In genomic region chr2:215404357-215404719, GRCh38 we compare ENCODE assay signal across 1 cellular context.
A peak's percentile ranks its signal among the peaks of the same experiment; 100 is the strongest.
TF ChIP-seq lines count a peak whose summit lies in the region.

No MANE protein-coding gene starts in this region.

TF ChIP-seq in HepG2, 621 proteins besides CTCF, POLR2A, EP300 and RAD21 (continued from another document):
- TF ChIP-seq, protein P1, sequence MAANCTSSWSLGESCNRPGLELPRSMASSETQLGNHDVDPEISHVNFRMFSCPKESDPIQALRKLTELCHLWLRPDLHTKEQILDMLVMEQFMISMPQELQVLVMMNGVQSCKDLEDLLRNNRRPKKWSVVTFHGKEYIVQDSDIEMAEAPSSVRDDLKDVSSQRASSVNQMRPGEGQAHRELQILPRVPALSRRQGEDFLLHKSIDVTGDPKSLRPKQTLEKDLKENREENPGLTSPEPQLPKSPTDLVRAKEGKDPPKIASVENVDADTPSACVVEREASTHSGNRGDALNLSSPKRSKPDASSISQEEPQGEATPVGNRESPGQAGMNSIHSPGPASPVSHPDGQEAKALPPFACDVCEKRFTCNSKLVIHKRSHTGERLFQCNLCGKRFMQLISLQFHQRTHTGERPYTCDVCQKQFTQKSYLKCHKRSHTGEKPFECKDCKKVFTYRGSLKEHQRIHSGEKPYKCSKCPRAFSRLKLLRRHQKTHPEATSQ (CRISPR knock-in tag; IDR thresholded peaks at IDR 0.05; ENCODE audit: borderline replicate concordance), result no peak
- no peak for TF ChIP-seq KLF13 (CRISPR knock-in tag; IDR thresholded peaks at IDR 0.05)
- TF ChIP-seq SALL1 (CRISPR knock-in tag; IDR thresholded peaks at IDR 0.05), result 0 out of 2 replicates have a peak, but pooled peaks have one; percentile 17
- no peak for TF ChIP-seq NR2C2 (CRISPR knock-in tag; IDR thresholded peaks at IDR 0.05; ENCODE audit: borderline replicate concordance)
- TF ChIP-seq ZNF253 (CRISPR knock-in tag; IDR thresholded peaks at IDR 0.05; ENCODE audit: borderline replicate concordance), result no peak
- TF ChIP-seq ZNF281 (CRISPR knock-in tag; IDR thresholded peaks at IDR 0.05; ENCODE audit: borderline replicate concordance), result no peak
- TF ChIP-seq ZNF180 (CRISPR knock-in tag; IDR thresholded peaks at IDR 0.05; ENCODE audit: borderline replicate concordance, low read depth), result no peak
- no peak for TF ChIP-seq RFXANK (CRISPR knock-in tag; IDR thresholded peaks at IDR 0.05)
- no peak for TF ChIP-seq KDM3A (CRISPR knock-in tag; IDR thresholded peaks at IDR 0.05; ENCODE audit: low read depth)
- no peak for TF ChIP-seq ZNF563 (CRISPR knock-in tag; IDR thresholded peaks at IDR 0.05)
- peak; percentile 74 for TF ChIP-seq POLR2G (IDR thresholded peaks at IDR 0.05; ENCODE audit: low read depth, low read length)
- no peak for TF ChIP-seq NRL (CRISPR knock-in tag; IDR thresholded peaks at IDR 0.05; ENCODE audit: borderline replicate concordance)
- no peak for TF ChIP-seq ZNF235 (CRISPR knock-in tag; IDR thresholded peaks at IDR 0.05; ENCODE audit: borderline replicate concordance)
- no peak for TF ChIP-seq TSC22D2 (CRISPR knock-in tag; IDR thresholded peaks at IDR 0.05; ENCODE audit: borderline replicate concordance)
- TF ChIP-seq, protein P2, sequence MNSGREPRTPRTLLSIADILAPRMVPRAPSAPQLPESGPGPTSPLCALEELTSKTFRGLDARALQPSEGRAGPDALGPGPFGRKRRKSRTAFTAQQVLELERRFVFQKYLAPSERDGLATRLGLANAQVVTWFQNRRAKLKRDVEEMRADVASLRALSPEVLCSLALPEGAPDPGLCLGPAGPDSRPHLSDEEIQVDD (CRISPR knock-in tag; IDR thresholded peaks at IDR 0.05; ENCODE audit: borderline replicate concordance), result no peak
- TF ChIP-seq ATF2 (CRISPR knock-in tag; IDR thresholded peaks at IDR 0.05), result 0 out of 2 replicates have a peak, but pooled peaks have one; percentile 29
- TF ChIP-seq PCBP1 (IDR thresholded peaks at IDR 0.05; ENCODE audit: borderline replicate concordance, low read depth, low read length), result no peak
- TF ChIP-seq, protein P3, sequence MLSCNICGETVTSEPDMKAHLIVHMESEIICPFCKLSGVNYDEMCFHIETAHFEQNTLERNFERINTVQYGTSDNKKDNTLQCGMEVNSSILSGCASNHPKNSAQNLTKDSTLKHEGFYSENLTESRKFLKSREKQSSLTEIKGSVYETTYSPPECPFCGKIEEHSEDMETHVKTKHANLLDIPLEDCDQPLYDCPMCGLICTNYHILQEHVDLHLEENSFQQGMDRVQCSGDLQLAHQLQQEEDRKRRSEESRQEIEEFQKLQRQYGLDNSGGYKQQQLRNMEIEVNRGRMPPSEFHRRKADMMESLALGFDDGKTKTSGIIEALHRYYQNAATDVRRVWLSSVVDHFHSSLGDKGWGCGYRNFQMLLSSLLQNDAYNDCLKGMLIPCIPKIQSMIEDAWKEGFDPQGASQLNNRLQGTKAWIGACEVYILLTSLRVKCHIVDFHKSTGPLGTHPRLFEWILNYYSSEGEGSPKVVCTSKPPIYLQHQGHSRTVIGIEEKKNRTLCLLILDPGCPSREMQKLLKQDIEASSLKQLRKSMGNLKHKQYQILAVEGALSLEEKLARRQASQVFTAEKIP (CRISPR knock-in tag; IDR thresholded peaks at IDR 0.05; ENCODE audit: borderline replicate concordance), result no peak
- no peak for TF ChIP-seq DR1 (CRISPR knock-in tag; IDR thresholded peaks at IDR 0.05)
- TF ChIP-seq, protein P4, sequence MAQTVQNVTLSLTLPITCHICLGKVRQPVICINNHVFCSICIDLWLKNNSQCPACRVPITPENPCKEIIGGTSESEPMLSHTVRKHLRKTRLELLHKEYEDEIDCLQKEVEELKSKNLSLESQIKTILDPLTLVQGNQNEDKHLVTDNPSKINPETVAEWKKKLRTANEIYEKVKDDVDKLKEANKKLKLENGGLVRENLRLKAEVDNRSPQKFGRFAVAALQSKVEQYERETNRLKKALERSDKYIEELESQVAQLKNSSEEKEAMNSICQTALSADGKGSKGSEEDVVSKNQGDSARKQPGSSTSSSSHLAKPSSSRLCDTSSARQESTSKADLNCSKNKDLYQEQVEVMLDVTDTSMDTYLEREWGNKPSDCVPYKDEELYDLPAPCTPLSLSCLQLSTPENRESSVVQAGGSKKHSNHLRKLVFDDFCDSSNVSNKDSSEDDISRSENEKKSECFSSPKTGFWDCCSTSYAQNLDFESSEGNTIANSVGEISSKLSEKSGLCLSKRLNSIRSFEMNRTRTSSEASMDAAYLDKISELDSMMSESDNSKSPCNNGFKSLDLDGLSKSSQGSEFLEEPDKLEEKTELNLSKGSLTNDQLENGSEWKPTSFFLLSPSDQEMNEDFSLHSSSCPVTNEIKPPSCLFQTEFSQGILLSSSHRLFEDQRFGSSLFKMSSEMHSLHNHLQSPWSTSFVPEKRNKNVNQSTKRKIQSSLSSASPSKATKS (CRISPR knock-in tag; IDR thresholded peaks at IDR 0.05), result no peak
- no peak for TF ChIP-seq YEATS2 (CRISPR knock-in tag; IDR thresholded peaks at IDR 0.05; ENCODE audit: borderline replicate concordance)
- no peak for TF ChIP-seq BRCA1 (CRISPR knock-in tag; IDR thresholded peaks at IDR 0.05)
- TF ChIP-seq ZBTB26 (CRISPR knock-in tag; IDR thresholded peaks at IDR 0.05; ENCODE audit: borderline replicate concordance), result no peak
- TF ChIP-seq, protein P5, sequence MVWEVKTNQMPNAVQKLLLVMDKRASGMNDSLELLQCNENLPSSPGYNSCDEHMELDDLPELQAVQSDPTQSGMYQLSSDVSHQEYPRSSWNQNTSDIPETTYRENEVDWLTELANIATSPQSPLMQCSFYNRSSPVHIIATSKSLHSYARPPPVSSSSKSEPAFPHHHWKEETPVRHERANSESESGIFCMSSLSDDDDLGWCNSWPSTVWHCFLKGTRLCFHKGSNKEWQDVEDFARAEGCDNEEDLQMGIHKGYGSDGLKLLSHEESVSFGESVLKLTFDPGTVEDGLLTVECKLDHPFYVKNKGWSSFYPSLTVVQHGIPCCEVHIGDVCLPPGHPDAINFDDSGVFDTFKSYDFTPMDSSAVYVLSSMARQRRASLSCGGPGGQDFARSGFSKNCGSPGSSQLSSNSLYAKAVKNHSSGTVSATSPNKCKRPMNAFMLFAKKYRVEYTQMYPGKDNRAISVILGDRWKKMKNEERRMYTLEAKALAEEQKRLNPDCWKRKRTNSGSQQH (CRISPR knock-in tag; IDR thresholded peaks at IDR 0.05; ENCODE audit: low read depth), result no peak
- no peak for TF ChIP-seq CC2D1A (CRISPR knock-in tag; IDR thresholded peaks at IDR 0.05)
- TF ChIP-seq, protein P6, sequence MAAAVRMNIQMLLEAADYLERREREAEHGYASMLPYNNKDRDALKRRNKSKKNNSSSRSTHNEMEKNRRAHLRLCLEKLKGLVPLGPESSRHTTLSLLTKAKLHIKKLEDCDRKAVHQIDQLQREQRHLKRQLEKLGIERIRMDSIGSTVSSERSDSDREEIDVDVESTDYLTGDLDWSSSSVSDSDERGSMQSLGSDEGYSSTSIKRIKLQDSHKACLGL (CRISPR knock-in tag; IDR thresholded peaks at IDR 0.05), result no peak
- TF ChIP-seq PHB2 (IDR thresholded peaks at IDR 0.05; ENCODE audit: partially characterized antibody), result no peak
- TF ChIP-seq SMYD3 (CRISPR knock-in tag; IDR thresholded peaks at IDR 0.05), result no peak
- TF ChIP-seq ZNF841 (CRISPR knock-in tag; IDR thresholded peaks at IDR 0.05; ENCODE audit: borderline replicate concordance), result no peak
- no peak for TF ChIP-seq POLR2AphosphoS5 (IDR thresholded peaks at IDR 0.05; ENCODE audit: low read depth, low read length)
- no peak for TF ChIP-seq ZNF552 (CRISPR knock-in tag; IDR thresholded peaks at IDR 0.05; ENCODE audit: borderline replicate concordance)
- no peak for TF ChIP-seq KMT2A (CRISPR knock-in tag; IDR thresholded peaks at IDR 0.05)
- TF ChIP-seq STAT6 (CRISPR knock-in tag; IDR thresholded peaks at IDR 0.05; ENCODE audit: borderline replicate concordance), result 0 out of 2 replicates have a peak, but pooled peaks have one; percentile 43
- no peak for TF ChIP-seq HNRNPH1 (optimal IDR thresholded peaks at IDR 0.05; ENCODE audit: low read depth, low read length)
- TF ChIP-seq ADNP (CRISPR knock-in tag; IDR thresholded peaks at IDR 0.05), result no peak
- TF ChIP-seq MAF1 (CRISPR knock-in tag; IDR thresholded peaks at IDR 0.05; ENCODE audit: borderline replicate concordance), result no peak
- TF ChIP-seq SRY (CRISPR knock-in tag; IDR thresholded peaks at IDR 0.05), result 0 out of 2 replicates have a peak, but pooled peaks have one; percentile 27
